ENCODE assay signal across 1 cellular context in genomic region chr11:1868636-1869291, GRCh38.
TF ChIP-seq lines count a peak whose summit lies in the region.

No MANE protein-coding gene starts in this region.

TF ChIP-seq in GM12878, 131 proteins besides CTCF, POLR2A, EP300 and RAD21:
- no peak for TF ChIP-seq ASH2L (IDR thresholded peaks at IDR 0.05; ENCODE audit: borderline replicate concordance, low read depth)
- 0 out of 2 replicates have a peak, but pooled peaks have one; percentile 35 for TF ChIP-seq POLR2AphosphoS5 (IDR thresholded peaks at IDR 0.05; ENCODE audit: low read length)
- TF ChIP-seq NR2F1 (conservative IDR thresholded peaks at IDR 0.05) = peak; percentile 59
